ENCODE assay signal across 1 cellular context in the genomic region with DNA sequence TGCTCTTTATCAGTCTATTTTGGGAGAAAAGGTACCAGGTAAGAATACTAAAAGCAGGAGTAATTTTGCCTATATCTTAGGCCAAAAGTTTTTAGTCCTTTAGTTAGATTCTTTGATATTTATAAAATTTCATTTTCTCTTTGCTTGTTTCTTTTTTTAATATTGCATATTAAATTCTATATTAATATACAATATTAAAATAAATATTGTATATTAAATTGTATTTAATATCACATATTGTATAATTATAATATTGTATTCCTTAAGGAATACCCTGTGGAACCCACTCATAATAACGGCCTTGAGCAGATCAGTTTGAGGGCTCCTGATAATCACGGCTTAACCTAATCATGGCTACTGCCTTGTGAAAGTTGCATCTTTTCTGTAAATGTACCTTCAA.
TF ChIP-seq lines count a peak whose summit lies in the region.

No MANE protein-coding gene starts in this region.

TF ChIP-seq in GM23338, 12 proteins besides CTCF, POLR2A, EP300 and RAD21 (continued from another document):
- no peak for TF ChIP-seq ZNF462 (CRISPR knock-in tag; IDR thresholded peaks at IDR 0.05)
- TF ChIP-seq EZH2phosphoT487 (IDR thresholded peaks at IDR 0.05; ENCODE audit: unreplicated experiment), result no peak
TF ChIP-seq in GM23338: peak in this region for 0.
